Comparison of ENCODE assay signal across 19 cellular contexts in the genomic region with DNA sequence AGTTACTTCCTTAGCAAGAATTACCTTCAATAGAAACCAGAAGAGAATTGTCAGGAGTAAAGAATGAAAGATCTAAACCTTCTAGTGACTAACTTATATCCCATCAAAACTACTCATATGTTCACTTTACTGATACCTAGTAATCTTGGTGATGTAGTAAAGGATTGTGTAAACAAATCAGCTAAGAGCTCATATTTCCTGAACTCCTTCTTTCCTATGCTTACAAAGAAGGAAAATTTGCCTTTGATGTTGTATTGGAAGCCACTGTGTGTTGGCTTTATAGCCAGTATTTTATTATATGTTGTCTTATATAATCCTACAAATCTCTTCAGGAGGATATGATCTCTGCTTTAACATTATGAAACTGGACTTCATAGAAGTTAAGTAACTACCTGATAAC.
"Had no signal": no experiment of that assay in that cellular context is flagged by ENCODE, and none has a peak within 500 bp of the region (broad histone marks: within the 10 kb centered on the region; RNA-seq: fewer than 3 reads in every experiment).

No MANE protein-coding gene starts in this region.

- H3K36me3 ChIP-seq: left lung, spleen, thoracic aorta, vagina, WERI-Rb-1 had no signal

- H3K27me3 ChIP-seq: foreskin keratinocyte, left lung, spleen, vagina had no signal

- H3K9me3 ChIP-seq: thoracic aorta, vagina had no signal

- H3K4me3 ChIP-seq: left lung, lung, spleen, thoracic aorta, vagina had no signal

- H3K4me1 ChIP-seq: foreskin keratinocyte, left lung, spleen, vagina had no signal

- ATAC-seq: activated CD8-positive, alpha-beta T cell treated with anti-CD3 and anti-CD28 coated beads, Interleukin-2, amount 10 ng/mL, durations not matched to agents 7 days and 5 days; foreskin keratinocyte; left lung had no signal

- H3K27ac ChIP-seq: foreskin keratinocyte, left lung, spleen, thoracic aorta, vagina, WERI-Rb-1 had no signal

- DNase-seq: activated CD4-positive, alpha-beta T cell treated with anti-CD3 and anti-CD28 coated beads, Interleukin-2, amount 10 ng/mL, durations not matched to agents 7 days and 5 days; activated CD4-positive, CD25-positive, alpha-beta regulatory T cell treated with anti-CD3 and anti-CD28 coated beads, Interleukin-2, amount 50 U/mL, for 72 hours; activated CD8-positive, alpha-beta T cell treated with anti-CD3 and anti-CD28 coated beads, Interleukin-2, amount 10 ng/mL, durations not matched to agents 7 days and 5 days; activated gamma-delta T cell; aorta; effector CD4-positive, alpha-beta T cell; erythroblast; foreskin keratinocyte; kidney; left lung; naive thymus-derived CD4-positive, alpha-beta T cell; retina; spleen; stimulated activated CD4-positive, alpha-beta T cell treated with anti-CD3 and anti-CD28 coated beads, Interleukin-4, amount 100 ng/mL, for 24 hours; stimulated activated naive CD4-positive, alpha-beta T cell treated with Interleukin-2 at 50 U/mL for 16 hours; WERI-Rb-1 had no signal
